ENCODE assay signal across 1 cellular context in the genomic region with DNA sequence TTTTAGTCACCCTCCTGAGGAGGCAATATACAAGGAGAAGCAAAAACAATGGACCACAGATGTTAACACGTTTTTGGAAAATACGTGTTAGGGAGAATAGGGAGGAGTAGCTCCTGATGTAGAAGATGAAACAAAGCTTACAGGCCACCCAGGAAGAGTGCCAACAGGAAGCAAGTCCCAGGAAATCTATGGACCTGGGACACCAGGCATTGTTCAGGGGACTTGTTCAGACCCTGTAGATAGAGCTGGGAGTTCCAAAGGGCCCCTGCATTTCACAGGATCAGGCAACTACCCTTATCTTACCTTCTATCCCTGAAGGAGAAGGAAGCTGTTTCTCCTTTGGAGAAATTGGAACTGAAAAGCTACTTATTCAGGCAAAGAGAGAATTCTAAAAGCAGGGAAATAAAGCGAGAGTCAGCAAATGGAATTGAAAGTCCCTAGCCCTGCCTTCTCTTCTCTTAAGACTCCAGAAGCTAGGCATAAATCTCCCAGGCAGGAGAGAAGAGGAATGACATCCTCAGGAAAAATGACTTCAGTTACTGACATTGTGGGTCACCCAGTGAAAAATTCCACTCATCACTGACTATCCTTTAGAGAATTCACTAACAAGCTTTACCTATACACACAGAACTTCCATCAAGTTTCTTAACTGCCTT.
TF ChIP-seq lines count a peak whose summit lies in the region.

No MANE protein-coding gene starts in this region.

TF ChIP-seq in endothelial cell of umbilical vein, 7 proteins besides CTCF, POLR2A, EP300 and RAD21 (continued from another document):
- TF ChIP-seq, protein P1, sequence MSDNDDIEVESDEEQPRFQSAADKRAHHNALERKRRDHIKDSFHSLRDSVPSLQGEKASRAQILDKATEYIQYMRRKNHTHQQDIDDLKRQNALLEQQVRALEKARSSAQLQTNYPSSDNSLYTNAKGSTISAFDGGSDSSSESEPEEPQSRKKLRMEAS (IDR thresholded peaks at IDR 0.05; ENCODE audit: insufficient read depth, insufficient read length), result no peak
- no peak for TF ChIP-seq MYC (IDR thresholded peaks at IDR 0.05; ENCODE audit: low read depth, low read length)
- TF ChIP-seq GATA2 (IDR thresholded peaks at IDR 0.05; ENCODE audit: insufficient read depth, insufficient read length, low read depth, low read length), result no peak
- no peak for TF ChIP-seq EZH2 (IDR thresholded peaks at IDR 0.05; ENCODE audit: borderline replicate concordance, low read depth, low read length, severe bottlenecking)
- TF ChIP-seq FOS (IDR thresholded peaks at IDR 0.05; ENCODE audit: borderline replicate concordance, insufficient read depth, low read length), result no peak
